Comparison of ENCODE assay signal across 12 cellular contexts in genomic region chr2:217290467-217290866, GRCh38.
"Had no signal": no experiment of that assay in that cellular context is flagged by ENCODE, and none has a peak within 500 bp of the region (broad histone marks: within the 10 kb centered on the region; RNA-seq: fewer than 3 reads in every experiment).

No MANE protein-coding gene starts in this region.

- H3K4me1 Mint-ChIP-seq: naive B cell had no signal

- H3K9me3 ChIP-seq: testis had no signal

- H3K27me3 Mint-ChIP-seq: activated CD4-positive, alpha-beta memory T cell treated with anti-CD3 and anti-CD28 coated beads for 36 hours; activated naive CD8-positive, alpha-beta T cell had no signal

- H3K27ac Mint-ChIP-seq: activated CD4-positive, alpha-beta memory T cell treated with anti-CD3 and anti-CD28 coated beads for 36 hours; activated naive CD8-positive, alpha-beta T cell had no signal

- H3K36me3 Mint-ChIP-seq: activated CD4-positive, alpha-beta memory T cell treated with anti-CD3 and anti-CD28 coated beads for 36 hours; activated naive CD8-positive, alpha-beta T cell had no signal

- H3K27ac ChIP-seq: testis had no signal

- H3K27me3 ChIP-seq: testis had no signal

- H3K4me3 Mint-ChIP-seq: activated CD4-positive, alpha-beta memory T cell treated with anti-CD3 and anti-CD28 coated beads for 36 hours; activated naive CD8-positive, alpha-beta T cell; activated T-cell treated with anti-CD3 and anti-CD28 coated beads, Interleukin-2, amount 50 U/mL, for 4 hours; naive B cell; stimulated activated naive CD8-positive, alpha-beta T cell treated with anti-CD3 and anti-CD28 coated beads, Interleukin-15, amount 100 ng/mL, for 72 hours had no signal

- H3K4me3 ChIP-seq: testis had no signal

- ATAC-seq: activated T-cell treated with anti-CD3 and anti-CD28 coated beads, Interleukin-2, amount 50 U/mL, for 4 hours; stimulated activated naive CD8-positive, alpha-beta T cell treated with anti-CD3 and anti-CD28 coated beads, Interleukin-15, amount 100 ng/mL, for 72 hours had no signal

- H3K9me3 Mint-ChIP-seq: activated CD4-positive, alpha-beta memory T cell treated with anti-CD3 and anti-CD28 coated beads for 36 hours; activated T-cell treated with anti-CD3 and anti-CD28 coated beads, Interleukin-2, amount 50 U/mL, for 4 hours had no signal

- DNase-seq: activated CD4-positive, alpha-beta memory T cell treated with anti-CD3 and anti-CD28 coated beads for 36 hours; activated gamma-delta T cell; activated T-cell treated with anti-CD3 and anti-CD28 coated beads, Interleukin-2, amount 50 U/mL, for 4 hours; amygdala; midbrain; naive B cell; occipital lobe; stimulated activated CD4-positive, alpha-beta T cell treated with anti-CD3 and anti-CD28 coated beads, Interleukin-4, amount 100 ng/mL, for 1 hour; stimulated activated CD8-positive, alpha-beta memory T cell treated with anti-CD3 and anti-CD28 coated beads, Interleukin-4, amount 100 ng/mL, for 48 hours; stimulated activated naive CD8-positive, alpha-beta T cell treated with anti-CD3 and anti-CD28 coated beads, Interleukin-15, amount 100 ng/mL, for 72 hours; testis had no signal
